Comparison of ENCODE assay signal across 3 cellular contexts in the genomic region with DNA sequence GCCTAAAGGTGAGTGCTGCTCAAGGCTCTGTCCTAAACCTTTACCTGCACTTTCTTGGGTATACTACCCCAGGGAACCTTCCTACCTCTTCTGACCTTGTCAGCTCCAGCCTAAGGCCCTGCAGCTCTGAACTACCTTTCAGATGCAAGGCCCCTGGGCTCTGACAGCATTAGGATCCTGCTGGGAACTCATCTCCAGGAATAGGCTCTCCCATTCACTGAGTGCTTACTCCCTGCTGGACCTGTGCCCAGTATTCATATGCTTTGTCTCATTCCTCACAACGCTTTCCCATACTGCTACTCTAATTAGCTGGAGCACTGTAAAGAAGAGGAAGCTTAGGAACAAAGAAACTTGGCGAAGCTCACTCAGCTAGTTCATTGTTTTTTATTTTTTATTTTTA.
A peak's percentile ranks its signal among the peaks of the same experiment; 100 is the strongest.
TF ChIP-seq lines count a peak whose summit lies in the region.

No MANE protein-coding gene starts in this region.

TF ChIP-seq in IMR-90, 13 proteins besides CTCF, POLR2A, EP300 and RAD21:
- TF ChIP-seq MAFK (IDR thresholded peaks at IDR 0.05; ENCODE audit: low read depth, low read length) (no peak), CEBPB (IDR thresholded peaks at IDR 0.05; ENCODE audit: low read depth, low read length) (no peak), SMC3 (IDR thresholded peaks at IDR 0.05; ENCODE audit: low read depth, low read length) (no peak), MAZ (IDR thresholded peaks at IDR 0.05; ENCODE audit: borderline replicate concordance, low read depth, low read length) (no peak), RCOR1 (IDR thresholded peaks at IDR 0.05; ENCODE audit: insufficient replicate concordance, low read length) (no peak), FOS (IDR thresholded peaks at IDR 0.05; ENCODE audit: low read depth, low read length) (no peak), NFE2L2 (IDR thresholded peaks at IDR 0.05; ENCODE audit: low read depth, low read length) (no peak), USF2 (IDR thresholded peaks at IDR 0.05; ENCODE audit: low read depth, low read length) (no peak), CHD1 (IDR thresholded peaks at IDR 0.05; ENCODE audit: low read depth, low read length) (no peak), RFX5 (IDR thresholded peaks at IDR 0.05; ENCODE audit: low read depth, low read length) (no peak), BHLHE40 (IDR thresholded peaks at IDR 0.05; ENCODE audit: low read depth, low read length) (no peak), MXI1 (IDR thresholded peaks at IDR 0.05; ENCODE audit: borderline replicate concordance, low read depth, low read length) (no peak)
- TF ChIP-seq, protein P1, sequence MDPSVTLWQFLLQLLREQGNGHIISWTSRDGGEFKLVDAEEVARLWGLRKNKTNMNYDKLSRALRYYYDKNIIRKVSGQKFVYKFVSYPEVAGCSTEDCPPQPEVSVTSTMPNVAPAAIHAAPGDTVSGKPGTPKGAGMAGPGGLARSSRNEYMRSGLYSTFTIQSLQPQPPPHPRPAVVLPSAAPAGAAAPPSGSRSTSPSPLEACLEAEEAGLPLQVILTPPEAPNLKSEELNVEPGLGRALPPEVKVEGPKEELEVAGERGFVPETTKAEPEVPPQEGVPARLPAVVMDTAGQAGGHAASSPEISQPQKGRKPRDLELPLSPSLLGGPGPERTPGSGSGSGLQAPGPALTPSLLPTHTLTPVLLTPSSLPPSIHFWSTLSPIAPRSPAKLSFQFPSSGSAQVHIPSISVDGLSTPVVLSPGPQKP (IDR thresholded peaks at IDR 0.05; ENCODE audit: borderline replicate concordance, low read depth, low read length) = no peak
TF ChIP-seq in IMR-90: peak in this region for 0.

TF ChIP-seq in H1, 55 proteins besides CTCF, POLR2A, EP300 and RAD21:
- TF ChIP-seq SIN3A (conservative IDR thresholded peaks at IDR 0.05 in 1 of 2, IDR thresholded peaks at IDR 0.05 in 1 of 2; ENCODE audit: low read depth in 1 of 2, low read length in 2 of 2) = no peak
- TF ChIP-seq ATF3 (IDR thresholded peaks at IDR 0.05; ENCODE audit: insufficient read depth, low read depth, low read length) = no peak
- TF ChIP-seq NANOG (IDR thresholded peaks at IDR 0.05; ENCODE audit: insufficient read depth, low read depth, low read length, poor library complexity, severe bottlenecking) = peak; percentile 94
- no peak for TF ChIP-seq KDM5A (IDR thresholded peaks at IDR 0.05; ENCODE audit: low read length)
- no peak for TF ChIP-seq TEAD4 (IDR thresholded peaks at IDR 0.05; ENCODE audit: low read depth, low read length)
- no peak for TF ChIP-seq CBX8 (IDR thresholded peaks at IDR 0.05; ENCODE audit: borderline replicate concordance, low read depth, low read length)
- TF ChIP-seq, protein P2, sequence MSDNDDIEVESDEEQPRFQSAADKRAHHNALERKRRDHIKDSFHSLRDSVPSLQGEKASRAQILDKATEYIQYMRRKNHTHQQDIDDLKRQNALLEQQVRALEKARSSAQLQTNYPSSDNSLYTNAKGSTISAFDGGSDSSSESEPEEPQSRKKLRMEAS (IDR thresholded peaks at IDR 0.05) = no peak
- TF ChIP-seq ASH2L (IDR thresholded peaks at IDR 0.05; ENCODE audit: low read length) = no peak
- TF ChIP-seq MAFK (IDR thresholded peaks at IDR 0.05; ENCODE audit: low read depth, low read length) = no peak
- no peak for TF ChIP-seq RBBP5 (IDR thresholded peaks at IDR 0.05; ENCODE audit: borderline replicate concordance, low read depth, low read length)
- no peak for TF ChIP-seq CREB1 (IDR thresholded peaks at IDR 0.05)
- no peak for TF ChIP-seq RXRA (IDR thresholded peaks at IDR 0.05; ENCODE audit: insufficient read depth, low read depth, low read length)
- TF ChIP-seq SIRT6 (IDR thresholded peaks at IDR 0.05; ENCODE audit: low read length) = no peak
- TF ChIP-seq KDM1A (IDR thresholded peaks at IDR 0.05; ENCODE audit: borderline replicate concordance, low read length) = no peak
- TF ChIP-seq CTBP2 (IDR thresholded peaks at IDR 0.05; ENCODE audit: borderline replicate concordance, insufficient read depth, insufficient read length, low read length) = peak; percentile 42
- no peak for TF ChIP-seq JUND (IDR thresholded peaks at IDR 0.05; ENCODE audit: low read length)
- TF ChIP-seq HDAC6 (IDR thresholded peaks at IDR 0.05; ENCODE audit: low read depth, low read length) = no peak
- TF ChIP-seq BRCA1 (IDR thresholded peaks at IDR 0.05; ENCODE audit: low read depth, low read length) = no peak

TF ChIP-seq in SK-N-SH treated with all-trans-retinoic acid at 6 μM for 48 hours, 23 proteins besides CTCF, POLR2A, EP300 and RAD21:
- TF ChIP-seq ARNTL (CRISPR knock-in tag; IDR thresholded peaks at IDR 0.05; ENCODE audit: borderline replicate concordance, low read depth) (no peak), PATZ1 (CRISPR knock-in tag; IDR thresholded peaks at IDR 0.05; ENCODE audit: borderline replicate concordance) (no peak), ZNF70 (CRISPR knock-in tag; IDR thresholded peaks at IDR 0.05) (no peak), TOX (CRISPR knock-in tag; IDR thresholded peaks at IDR 0.05; ENCODE audit: borderline replicate concordance) (no peak), BACH2 (CRISPR knock-in tag; IDR thresholded peaks at IDR 0.05; ENCODE audit: borderline replicate concordance) (no peak), ZC3H10 (CRISPR knock-in tag; IDR thresholded peaks at IDR 0.05) (no peak), ESRRG (CRISPR knock-in tag; IDR thresholded peaks at IDR 0.05) (no peak), SNAI2 (CRISPR knock-in tag; IDR thresholded peaks at IDR 0.05) (no peak), TCF4 (CRISPR knock-in tag; IDR thresholded peaks at IDR 0.05; ENCODE audit: borderline replicate concordance) (no peak), RARB (CRISPR knock-in tag; IDR thresholded peaks at IDR 0.05) (no peak), OSR1 (CRISPR knock-in tag; IDR thresholded peaks at IDR 0.05) (no peak), ZFP3 (CRISPR knock-in tag; IDR thresholded peaks at IDR 0.05) (no peak)
- TF ChIP-seq, protein P3, sequence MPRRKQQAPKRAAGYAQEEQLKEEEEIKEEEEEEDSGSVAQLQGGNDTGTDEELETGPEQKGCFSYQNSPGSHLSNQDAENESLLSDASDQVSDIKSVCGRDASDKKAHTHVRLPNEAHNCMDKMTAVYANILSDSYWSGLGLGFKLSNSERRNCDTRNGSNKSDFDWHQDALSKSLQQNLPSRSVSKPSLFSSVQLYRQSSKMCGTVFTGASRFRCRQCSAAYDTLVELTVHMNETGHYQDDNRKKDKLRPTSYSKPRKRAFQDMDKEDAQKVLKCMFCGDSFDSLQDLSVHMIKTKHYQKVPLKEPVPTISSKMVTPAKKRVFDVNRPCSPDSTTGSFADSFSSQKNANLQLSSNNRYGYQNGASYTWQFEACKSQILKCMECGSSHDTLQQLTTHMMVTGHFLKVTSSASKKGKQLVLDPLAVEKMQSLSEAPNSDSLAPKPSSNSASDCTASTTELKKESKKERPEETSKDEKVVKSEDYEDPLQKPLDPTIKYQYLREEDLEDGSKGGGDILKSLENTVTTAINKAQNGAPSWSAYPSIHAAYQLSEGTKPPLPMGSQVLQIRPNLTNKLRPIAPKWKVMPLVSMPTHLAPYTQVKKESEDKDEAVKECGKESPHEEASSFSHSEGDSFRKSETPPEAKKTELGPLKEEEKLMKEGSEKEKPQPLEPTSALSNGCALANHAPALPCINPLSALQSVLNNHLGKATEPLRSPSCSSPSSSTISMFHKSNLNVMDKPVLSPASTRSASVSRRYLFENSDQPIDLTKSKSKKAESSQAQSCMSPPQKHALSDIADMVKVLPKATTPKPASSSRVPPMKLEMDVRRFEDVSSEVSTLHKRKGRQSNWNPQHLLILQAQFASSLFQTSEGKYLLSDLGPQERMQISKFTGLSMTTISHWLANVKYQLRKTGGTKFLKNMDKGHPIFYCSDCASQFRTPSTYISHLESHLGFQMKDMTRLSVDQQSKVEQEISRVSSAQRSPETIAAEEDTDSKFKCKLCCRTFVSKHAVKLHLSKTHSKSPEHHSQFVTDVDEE (CRISPR knock-in tag; IDR thresholded peaks at IDR 0.05) = no peak
